In the genomic region with DNA sequence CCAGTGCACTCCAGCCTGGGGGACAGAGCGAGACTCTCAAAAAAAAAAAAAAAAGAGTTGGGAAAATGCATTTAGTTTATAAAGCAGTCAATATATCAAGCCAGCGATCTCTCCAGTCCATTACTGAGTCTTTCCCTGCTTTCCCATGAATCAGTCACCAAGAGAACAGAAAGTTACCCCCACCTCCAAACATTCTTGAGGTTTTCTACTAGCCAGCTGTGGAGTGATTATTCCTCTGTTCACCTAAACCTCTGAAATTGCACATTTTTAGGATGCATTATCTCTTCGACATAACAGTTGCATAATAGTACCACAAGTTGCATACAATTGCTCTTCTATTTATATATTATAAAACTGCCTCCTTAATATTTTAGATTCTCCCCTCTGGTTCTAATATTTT, we compare ENCODE assay signal across 5 cellular contexts.
"Had no signal": no experiment of that assay in that cellular context is flagged by ENCODE, and none has a peak within 500 bp of the region (broad histone marks: within the 10 kb centered on the region; RNA-seq: fewer than 3 reads in every experiment).

No MANE protein-coding gene starts in this region.

- ATAC-seq: GM23338 had no signal

- H3K27ac ChIP-seq: HL-60 had no signal

- H3K4me3 ChIP-seq: GM23338 had no signal

- DNase-seq: H9, HCEC 1CT, IMR-90 had no signal
